In genomic region chr11:63529373-63529772, GRCh38 we compare ENCODE assay signal across 10 cellular contexts. TPM values are rescaled to one million over a fixed set of nuclear protein-coding genes. Genes with fewer than 3 reads are reported as not detected.
"Had no signal": no experiment of that assay in that cellular context is flagged by ENCODE, and none has a peak within 500 bp of the region (broad histone marks: within the 10 kb centered on the region; RNA-seq: fewer than 3 reads in every experiment).

No MANE protein-coding gene starts in this region.

RNA-seq across cellular contexts. Expression of gene PLAAT4, which starts 7.2 kb away (rescaled TPM):
- total RNA-seq: neural crest cell, smooth muscle cell had no signal
- polyA plus RNA-seq: smooth muscle cell had no signal

RNA-seq across cellular contexts. Expression of gene LGALS12, which starts 23.5 kb away (rescaled TPM):
- total RNA-seq: activated CD8-positive, alpha-beta memory T cell treated with anti-CD3 and anti-CD28 coated beads for 36 hours; esophagus squamous epithelium; fibroblast of villous mesenchyme; left lobe of liver; neural crest cell; osteocyte; pulmonary artery endothelial cell; smooth muscle cell had no signal
- polyA plus RNA-seq: smooth muscle cell had no signal

RNA-seq across cellular contexts. Expression of gene PLAAT2, which starts 33.8 kb away (rescaled TPM):
- total RNA-seq: fibroblast of villous mesenchyme, neural crest cell, osteocyte, pulmonary artery endothelial cell, smooth muscle cell, suprapubic skin had no signal
- polyA plus RNA-seq: smooth muscle cell had no signal

RNA-seq across cellular contexts. Expression of gene PLAAT5, which starts 38.4 kb away (rescaled TPM):
- total RNA-seq: fibroblast of villous mesenchyme, left lobe of liver, osteocyte, pulmonary artery endothelial cell, right lobe of liver had no signal
- polyA plus RNA-seq: smooth muscle cell had no signal
